Comparison of ENCODE assay signal across 8 cellular contexts in genomic region chr16:9072806-9073341, GRCh38.
DNase-seq lines count a peak whose midpoint lies in the region; ATAC-seq and TF ChIP-seq lines count a peak whose summit lies in the region.

No MANE protein-coding gene starts in this region.

- H3K36me3 ChIP-seq in brain microvascular endothelial cell (replicated peaks) = no peaks in the 10 kb centered on the region

- no peak for TF ChIP-seq CTCF in AG10803 (conservative IDR thresholded peaks at IDR 0.05; ENCODE audit: low read length)
- no peak for TF ChIP-seq CTCF in brain microvascular endothelial cell (IDR thresholded peaks at IDR 0.05; ENCODE audit: low read depth, low read length, missing control alignments)

- H3K4me3 ChIP-seq in AG10803 (ENCODE audit: low read length) (no peak overlapping the region), brain microvascular endothelial cell (ENCODE audit: low read depth, low read length) (no peak overlapping the region)

- in situ Hi-C loops in brain microvascular endothelial cell (cut with HindIII; ENCODE audit: low pct_ligation_motif_present, low sequenced_read_pairs) = no loop called here

- peak; percentile 57 for ATAC-seq in GM19452 (IDR thresholded peaks at IDR 0.05; ENCODE audit: unreplicated experiment)

- no peaks in the 10 kb centered on the region for H3K27me3 ChIP-seq in brain microvascular endothelial cell (replicated peaks)

- DNase-seq in AG10803 (ENCODE audit: low read depth) (peak; percentile 91), NCI-H146 (lab: John Stamatoyannopoulos, UW) (peak; percentile 32), brain microvascular endothelial cell (peak; percentile 66), pons (ENCODE audit: low spot score) (no peak), NCI-H446 treated with DMSO at 0.1 percent for 48 hours (lab: John Stamatoyannopoulos, UW) (no peak), SHP77 treated with DMSO at 0.1 percent for 48 hours (lab: John Stamatoyannopoulos, UW) (no peak)
- DNase-seq in effector CD4-positive, alpha-beta T cell = no peak

- peak overlapping the region; percentile 63 for H3K27ac ChIP-seq in brain microvascular endothelial cell

Comparison
In these comparisons a context has a peak if more than half of its experiments do, and no peak if none do; other contexts are left out.
1. DNase-seq: peak in AG10803 (single experiment), NCI-H146 (single experiment) and brain microvascular endothelial cell (single experiment); none in pons (single experiment), NCI-H446 treated with DMSO at 0.1 percent for 48 hours (single experiment), effector CD4-positive, alpha-beta T cell (single experiment) and SHP77 treated with DMSO at 0.1 percent for 48 hours (single experiment).